In genomic region chr17:75680431-75680830, GRCh38 we compare ENCODE assay signal across 2 cellular contexts.
TF ChIP-seq lines count a peak whose summit lies in the region.

No MANE protein-coding gene starts in this region.

TF ChIP-seq in A549, 52 proteins besides CTCF, POLR2A, EP300 and RAD21:
- no peak for TF ChIP-seq REST (IDR thresholded peaks at IDR 0.05)
- no peak for TF ChIP-seq HOXB13 (CRISPR knock-in tag; IDR thresholded peaks at IDR 0.05; ENCODE audit: low read depth)
- 0 out of 2 replicates have a peak, but pooled peaks have one; percentile 36 for TF ChIP-seq HOXA7 (CRISPR knock-in tag; IDR thresholded peaks at IDR 0.05)

TF ChIP-seq in HepG2, 621 proteins besides CTCF, POLR2A, EP300 and RAD21:
- no peak for TF ChIP-seq FOXK1 (CRISPR knock-in tag; IDR thresholded peaks at IDR 0.05; ENCODE audit: borderline replicate concordance, low read depth)
- TF ChIP-seq MAFF (IDR thresholded peaks at IDR 0.05; ENCODE audit: low read depth, low read length): no peak
- TF ChIP-seq PBX3 (CRISPR knock-in tag; IDR thresholded peaks at IDR 0.05; ENCODE audit: borderline replicate concordance): no peak
- TF ChIP-seq ZNF607 (CRISPR knock-in tag; IDR thresholded peaks at IDR 0.05; ENCODE audit: borderline replicate concordance): no peak
- no peak for TF ChIP-seq ZNF234 (CRISPR knock-in tag; conservative IDR thresholded peaks at IDR 0.05)
- TF ChIP-seq SMYD3 (CRISPR knock-in tag; IDR thresholded peaks at IDR 0.05): no peak
- no peak for TF ChIP-seq HIC2 (CRISPR knock-in tag; IDR thresholded peaks at IDR 0.05; ENCODE audit: low read depth)
- TF ChIP-seq ZNF552 (CRISPR knock-in tag; IDR thresholded peaks at IDR 0.05; ENCODE audit: borderline replicate concordance): no peak
- no peak for TF ChIP-seq ELF3 (CRISPR knock-in tag; IDR thresholded peaks at IDR 0.05)
- no peak for TF ChIP-seq ZNF264 (CRISPR knock-in tag; IDR thresholded peaks at IDR 0.05)
- no peak for TF ChIP-seq PAF1 (CRISPR knock-in tag; IDR thresholded peaks at IDR 0.05)
